Comparison of ENCODE assay signal across 24 cellular contexts in the genomic region with DNA sequence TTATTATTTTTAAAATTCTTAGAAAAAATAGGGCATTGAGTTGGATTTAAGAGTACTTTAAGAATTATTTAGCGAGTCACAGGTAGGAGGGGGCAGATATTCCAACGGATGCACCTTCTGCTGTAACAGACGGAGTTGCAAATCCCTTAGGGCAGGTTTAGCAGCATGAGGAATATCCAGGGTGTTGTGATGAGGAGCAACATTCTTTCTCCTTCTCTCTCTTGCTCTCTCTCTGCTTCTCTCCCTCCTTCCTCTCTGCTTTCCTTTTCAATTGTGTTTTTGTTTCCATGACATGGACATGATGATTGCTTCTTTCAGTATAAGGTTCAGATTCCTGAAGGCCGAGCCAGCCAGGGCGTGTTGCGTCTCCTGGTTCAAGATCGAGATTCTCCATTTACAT. TPM values are rescaled to one million over a fixed set of nuclear protein-coding genes. Genes with fewer than 3 reads are reported as not detected.
DNase-seq lines count a peak whose midpoint lies in the region; ATAC-seq, FAIRE-seq and TF ChIP-seq lines count a peak whose summit lies in the region.
"Had no signal": no experiment of that assay in that cellular context is flagged by ENCODE, and none has a peak within 500 bp of the region (broad histone marks: within the 10 kb centered on the region; RNA-seq: fewer than 3 reads in every experiment).

No MANE protein-coding gene starts in this region.

- H3K4me3 ChIP-seq in testis: no peak overlapping the region
- H3K4me3 ChIP-seq: SJSA1 had no signal

- peaks cover 8% of the 10 kb centered on the region for H3K27me3 Mint-ChIP-seq in WTC11 (ENCODE audit: low read depth)
- H3K27me3 Mint-ChIP-seq in glutamatergic neuron (ENCODE audit: unreplicated experiment): peaks cover 2% of the 10 kb centered on the region
- H3K27me3 Mint-ChIP-seq: B cell had no signal

- H3K36me3 Mint-ChIP-seq in WTC11 (no peaks in the 10 kb centered on the region), glutamatergic neuron (ENCODE audit: unreplicated experiment) (no peaks in the 10 kb centered on the region)

- H3K27ac ChIP-seq in testis: no peak overlapping the region
- H3K27ac ChIP-seq: KMS-11, SJSA1 had no signal

- H3K4me1 Mint-ChIP-seq in WTC11 (peaks cover 20% of the 10 kb centered on the region), glutamatergic neuron (ENCODE audit: low read depth, unreplicated experiment) (peaks cover 23% of the 10 kb centered on the region)

- no peaks in the 10 kb centered on the region for H3K27me3 ChIP-seq in testis

- WGBS in testis, 2 donors: 89 to 90% methylated on average over 7 of the region's 7 CpGs

- H3K4me1 ChIP-seq in testis: no peaks in the 10 kb centered on the region
- H3K4me1 ChIP-seq: SJSA1 had no signal

- intact Hi-C loops in testis (cut with DNase I; ENCODE audit: low total_unique reads): no loop called here

- no peak for TF ChIP-seq CTCF in WTC11 (IDR thresholded peaks at IDR 0.05)
- TF ChIP-seq CTCF in glutamatergic neuron (IDR thresholded peaks at IDR 0.05; ENCODE audit: partially characterized antibody, unreplicated experiment): no peak
- no peak for TF ChIP-seq CTCF in testis (IDR thresholded peaks at IDR 0.05)

- CTCF ChIA-PET in WTC11 (lab: Charles Lee): no interaction called here

- H3K4me3 Mint-ChIP-seq in WTC11 (no peak overlapping the region), glutamatergic neuron (ENCODE audit: unreplicated experiment) (peak overlapping the region; percentile 82)
- H3K4me3 Mint-ChIP-seq: B cell, CD14-positive monocyte had no signal

- in situ Hi-C loops in Caki2 (cut with HindIII; ENCODE audit: low pct_unique_long_range_greater_than_20kb, low sequenced_read_pairs): no loop called here

- no peak for FAIRE-seq in urothelium cell line (lab: Jason Lieb, UNC)
- FAIRE-seq: D721Med, GM19239, RCC 7860 had no signal

- no peaks in the 10 kb centered on the region for H3K36me3 ChIP-seq in testis (ENCODE audit: low read depth, missing control alignments)
- H3K36me3 ChIP-seq: SJSA1 had no signal

- DNase-seq in Caki2 (ENCODE audit: low read depth) (peak; percentile 43), NCI-H524 treated with DMSO at 0.1 percent for 48 hours (lab: John Stamatoyannopoulos, UW) (peak; percentile 64), WTC11 (ENCODE audit: low spot score) (no peak), glutamatergic neuron (no peak), testis (no peak), globus pallidus (ENCODE audit: low spot score) (no peak), urothelium cell line (ENCODE audit: low spot score) (no peak)
- DNase-seq: DMS79, GOT3, IMR-90, NCI-H1105, NCI-H1694, NCI-H2081, NCI-H748 treated with DMSO at 0.1 percent for 48 hours had no signal

- POLR2A ChIA-PET in WTC11 (lab: Charles Lee): no interaction called here

- peaks cover 5% of the 10 kb centered on the region; the same call in 1 of the 2 replicates for H3K9me3 Mint-ChIP-seq in WTC11
- peaks cover 3% of the 10 kb centered on the region for H3K9me3 Mint-ChIP-seq in glutamatergic neuron (ENCODE audit: unreplicated experiment)

- peak overlapping the region; percentile 68; the same call in 1 of the 2 replicates for H3K27ac Mint-ChIP-seq in WTC11
- peak overlapping the region; percentile 95 for H3K27ac Mint-ChIP-seq in glutamatergic neuron (ENCODE audit: unreplicated experiment)
- H3K27ac Mint-ChIP-seq: B cell had no signal

- TF ChIP-seq POLR2A in testis (IDR thresholded peaks at IDR 0.05): no peak

- no peaks in the 10 kb centered on the region for H3K9me3 ChIP-seq in testis
- H3K9me3 ChIP-seq: SJSA1 had no signal

- ATAC-seq in WTC11: no peak
- ATAC-seq in HG02938 (IDR thresholded peaks at IDR 0.05; ENCODE audit: unreplicated experiment): no peak
- ATAC-seq: Right ventricle myocardium inferior had no signal

TF ChIP-seq in WTC11, 78 proteins besides CTCF, POLR2A, EP300 and RAD21 (continues in another document):
- TF ChIP-seq NFATC4 (CRISPR knock-in tag; IDR thresholded peaks at IDR 0.05): no peak
- TF ChIP-seq FOXK1 (CRISPR knock-in tag; IDR thresholded peaks at IDR 0.05): no peak
- TF ChIP-seq, protein P1, sequence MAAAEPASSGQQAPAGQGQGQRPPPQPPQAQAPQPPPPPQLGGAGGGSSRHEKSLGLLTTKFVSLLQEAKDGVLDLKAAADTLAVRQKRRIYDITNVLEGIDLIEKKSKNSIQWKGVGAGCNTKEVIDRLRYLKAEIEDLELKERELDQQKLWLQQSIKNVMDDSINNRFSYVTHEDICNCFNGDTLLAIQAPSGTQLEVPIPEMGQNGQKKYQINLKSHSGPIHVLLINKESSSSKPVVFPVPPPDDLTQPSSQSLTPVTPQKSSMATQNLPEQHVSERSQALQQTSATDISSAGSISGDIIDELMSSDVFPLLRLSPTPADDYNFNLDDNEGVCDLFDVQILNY (CRISPR knock-in tag; IDR thresholded peaks at IDR 0.05): no peak
- no peak for TF ChIP-seq ESRRA (CRISPR knock-in tag; IDR thresholded peaks at IDR 0.05; ENCODE audit: borderline replicate concordance)
- no peak for TF ChIP-seq JAZF1 (CRISPR knock-in tag; IDR thresholded peaks at IDR 0.05)
- TF ChIP-seq CREM (CRISPR knock-in tag; IDR thresholded peaks at IDR 0.05): no peak
- TF ChIP-seq, protein P2, sequence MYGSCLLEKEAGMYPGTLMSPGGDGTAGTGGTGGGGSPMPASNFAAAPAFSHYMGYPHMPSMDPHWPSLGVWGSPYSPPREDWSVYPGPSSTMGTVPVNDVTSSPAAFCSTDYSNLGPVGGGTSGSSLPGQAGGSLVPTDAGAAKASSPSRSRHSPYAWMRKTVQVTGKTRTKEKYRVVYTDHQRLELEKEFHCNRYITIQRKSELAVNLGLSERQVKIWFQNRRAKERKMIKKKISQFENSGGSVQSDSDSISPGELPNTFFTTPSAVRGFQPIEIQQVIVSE (CRISPR knock-in tag; IDR thresholded peaks at IDR 0.05; ENCODE audit: borderline replicate concordance): no peak
- TF ChIP-seq, protein P3, sequence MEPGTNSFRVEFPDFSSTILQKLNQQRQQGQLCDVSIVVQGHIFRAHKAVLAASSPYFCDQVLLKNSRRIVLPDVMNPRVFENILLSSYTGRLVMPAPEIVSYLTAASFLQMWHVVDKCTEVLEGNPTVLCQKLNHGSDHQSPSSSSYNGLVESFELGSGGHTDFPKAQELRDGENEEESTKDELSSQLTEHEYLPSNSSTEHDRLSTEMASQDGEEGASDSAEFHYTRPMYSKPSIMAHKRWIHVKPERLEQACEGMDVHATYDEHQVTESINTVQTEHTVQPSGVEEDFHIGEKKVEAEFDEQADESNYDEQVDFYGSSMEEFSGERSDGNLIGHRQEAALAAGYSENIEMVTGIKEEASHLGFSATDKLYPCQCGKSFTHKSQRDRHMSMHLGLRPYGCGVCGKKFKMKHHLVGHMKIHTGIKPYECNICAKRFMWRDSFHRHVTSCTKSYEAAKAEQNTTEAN (CRISPR knock-in tag; IDR thresholded peaks at IDR 0.05): no peak
- TF ChIP-seq, protein P4, sequence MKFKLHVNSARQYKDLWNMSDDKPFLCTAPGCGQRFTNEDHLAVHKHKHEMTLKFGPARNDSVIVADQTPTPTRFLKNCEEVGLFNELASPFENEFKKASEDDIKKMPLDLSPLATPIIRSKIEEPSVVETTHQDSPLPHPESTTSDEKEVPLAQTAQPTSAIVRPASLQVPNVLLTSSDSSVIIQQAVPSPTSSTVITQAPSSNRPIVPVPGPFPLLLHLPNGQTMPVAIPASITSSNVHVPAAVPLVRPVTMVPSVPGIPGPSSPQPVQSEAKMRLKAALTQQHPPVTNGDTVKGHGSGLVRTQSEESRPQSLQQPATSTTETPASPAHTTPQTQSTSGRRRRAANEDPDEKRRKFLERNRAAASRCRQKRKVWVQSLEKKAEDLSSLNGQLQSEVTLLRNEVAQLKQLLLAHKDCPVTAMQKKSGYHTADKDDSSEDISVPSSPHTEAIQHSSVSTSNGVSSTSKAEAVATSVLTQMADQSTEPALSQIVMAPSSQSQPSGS (CRISPR knock-in tag; IDR thresholded peaks at IDR 0.05; ENCODE audit: borderline replicate concordance, low read depth): no peak
- TF ChIP-seq ZNF317 (CRISPR knock-in tag; IDR thresholded peaks at IDR 0.05; ENCODE audit: borderline replicate concordance, low read depth): no peak
- no peak for TF ChIP-seq MYBL2 (CRISPR knock-in tag; IDR thresholded peaks at IDR 0.05)
- TF ChIP-seq, protein P5, sequence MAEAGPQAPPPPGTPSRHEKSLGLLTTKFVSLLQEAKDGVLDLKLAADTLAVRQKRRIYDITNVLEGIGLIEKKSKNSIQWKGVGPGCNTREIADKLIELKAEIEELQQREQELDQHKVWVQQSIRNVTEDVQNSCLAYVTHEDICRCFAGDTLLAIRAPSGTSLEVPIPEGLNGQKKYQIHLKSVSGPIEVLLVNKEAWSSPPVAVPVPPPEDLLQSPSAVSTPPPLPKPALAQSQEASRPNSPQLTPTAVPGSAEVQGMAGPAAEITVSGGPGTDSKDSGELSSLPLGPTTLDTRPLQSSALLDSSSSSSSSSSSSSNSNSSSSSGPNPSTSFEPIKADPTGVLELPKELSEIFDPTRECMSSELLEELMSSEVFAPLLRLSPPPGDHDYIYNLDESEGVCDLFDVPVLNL (CRISPR knock-in tag; IDR thresholded peaks at IDR 0.05; ENCODE audit: borderline replicate concordance, low read depth): no peak

RNA-seq across cellular contexts. Expression of a gene that starts 28.9 kb away (rescaled TPM):
- 0.44 and 0.55 TPM in 2 replicates for total RNA-seq in Caki2 (2014; rRNA removed; shearing (Covaris generic); ENCODE audit: low replicate concordance)
- total RNA-seq in WTC11 (2021): 1.0 to 1.4 TPM (median 1.3 TPM) in 3 replicates
- 0.76 TPM for total RNA-seq in glutamatergic neuron (ENCODE audit: unreplicated experiment)
- 1 to 10 TPM; 1.7 to 3.5 TPM for total RNA-seq in testis
- 2.0 TPM for polyA plus RNA-seq in testis (ENCODE audit: insufficient read depth, low read depth, low replicate concordance)
- total RNA-seq: A172, IMR-90, SJSA1 had no signal
- polyA plus RNA-seq: IMR-90 had no signal

RNA-seq across cellular contexts. Expression of a gene that starts 46.9 kb away (rescaled TPM):
- 10.4 and 11.8 TPM in 2 replicates for total RNA-seq in Caki2 (2014; rRNA removed; shearing (Covaris generic); ENCODE audit: low replicate concordance)
- 14.8 to 17.9 TPM (median 16.0 TPM) in 3 replicates for total RNA-seq in WTC11 (2021)
- 14.8 TPM for total RNA-seq in glutamatergic neuron (ENCODE audit: unreplicated experiment)
- 10 to 100 TPM; 11.6 to 22.3 TPM for total RNA-seq in testis
- 18.6 TPM for polyA plus RNA-seq in testis (ENCODE audit: insufficient read depth, low read depth, low replicate concordance)

RNA-seq across cellular contexts. Expression of a gene that starts 47.0 kb away (rescaled TPM):
- 12.1 and 12.7 TPM in 2 replicates for total RNA-seq in Caki2 (2014; rRNA removed; shearing (Covaris generic); ENCODE audit: low replicate concordance)
- total RNA-seq in WTC11 (2021) (2.4 to 3.6 TPM (median 3.2 TPM) in 3 replicates), glutamatergic neuron (ENCODE audit: unreplicated experiment) (1.3 TPM), testis (1 to 10 TPM; 8.2 to 9.4 TPM)
- 4.7 TPM for polyA plus RNA-seq in testis (ENCODE audit: insufficient read depth, low read depth, low replicate concordance)

RNA-seq across cellular contexts. Expression of a gene that starts 53.7 kb away (rescaled TPM):
- total RNA-seq in Caki2 (2014; rRNA removed; shearing (Covaris generic); ENCODE audit: low replicate concordance): 16.7 and 23.6 TPM in 2 replicates
- total RNA-seq in WTC11 (2021) (0.31 to 0.69 TPM (median 0.55 TPM) in 3 replicates), glutamatergic neuron (ENCODE audit: unreplicated experiment) (0.69 TPM), testis (10 to 100 TPM; 23.8 to 55.8 TPM)
- 18.8 TPM for polyA plus RNA-seq in testis (ENCODE audit: insufficient read depth, low read depth, low replicate concordance)

Comparison
In these comparisons a context has a peak if more than half of its experiments do, and no peak if none do; other contexts are left out.
1. DNase-seq: peak in Caki2 (single experiment) and NCI-H524 treated with DMSO at 0.1 percent for 48 hours (single experiment); none in WTC11 (single experiment), glutamatergic neuron (single experiment), testis (single experiment), globus pallidus (single experiment) and urothelium cell line (single experiment).